Comparison of ENCODE assay signal across 8 cellular contexts in genomic region chr2:130756041-130756720, GRCh38. TPM values are rescaled to one million over a fixed set of nuclear protein-coding genes. Genes with fewer than 3 reads are reported as not detected.
DNase-seq lines count a peak whose midpoint lies in the region; ATAC-seq and TF ChIP-seq lines count a peak whose summit lies in the region.

No MANE protein-coding gene starts in this region.

- peaks cover 50% of the 10 kb centered on the region for H3K27me3 Mint-ChIP-seq in activated CD8-positive, alpha-beta memory T cell treated with anti-CD3 and anti-CD28 coated beads, Interleukin-2, amount 10 ng/mL, durations not matched to agents 7 days and 5 days
- H3K27me3 Mint-ChIP-seq in nephron (ENCODE audit: low read depth) = peaks cover 82% of the 10 kb centered on the region
- H3K27me3 Mint-ChIP-seq in activated T-helper 2 cell treated with anti-CD3 and anti-CD28 coated beads, Interferon-gamma antibody, Interleukin-2, Interleukin-4, amounts not matched to agents 10 μg/mL and 5 μg/mL and 100 μg/mL, durations not matched to agents 14 hours and 24 hours and 36 hours (ENCODE audit: low read depth) = peaks cover 29% of the 10 kb centered on the region

- ATAC-seq in activated CD8-positive, alpha-beta memory T cell treated with anti-CD3 and anti-CD28 coated beads, Interleukin-2, amount 10 ng/mL, durations not matched to agents 7 days and 5 days = peak; percentile 86
- ATAC-seq in gastrocnemius medialis = no peak

- H3K9ac ChIP-seq in NT2/D1 (ENCODE audit: insufficient read length, low read depth) = peak overlapping the region; percentile 72

- H3K9me3 ChIP-seq in NT2/D1 (ENCODE audit: insufficient read depth, low read length) (no peaks in the 10 kb centered on the region), gastrocnemius medialis (no peaks in the 10 kb centered on the region)

- H3K36me3 Mint-ChIP-seq in activated CD8-positive, alpha-beta memory T cell treated with anti-CD3 and anti-CD28 coated beads, Interleukin-2, amount 10 ng/mL, durations not matched to agents 7 days and 5 days = no peaks in the 10 kb centered on the region
- no peaks in the 10 kb centered on the region for H3K36me3 Mint-ChIP-seq in nephron (ENCODE audit: low read depth)
- H3K36me3 Mint-ChIP-seq in activated T-helper 2 cell treated with anti-CD3 and anti-CD28 coated beads, Interferon-gamma antibody, Interleukin-2, Interleukin-4, amounts not matched to agents 10 μg/mL and 5 μg/mL and 100 μg/mL, durations not matched to agents 14 hours and 24 hours and 36 hours (ENCODE audit: low read depth) = no peaks in the 10 kb centered on the region

- no peaks in the 10 kb centered on the region for H3K9me3 Mint-ChIP-seq in activated CD8-positive, alpha-beta memory T cell treated with anti-CD3 and anti-CD28 coated beads, Interleukin-2, amount 10 ng/mL, durations not matched to agents 7 days and 5 days (ENCODE audit: low read depth)
- no peaks in the 10 kb centered on the region for H3K9me3 Mint-ChIP-seq in nephron
- H3K9me3 Mint-ChIP-seq in activated T-helper 2 cell treated with anti-CD3 and anti-CD28 coated beads, Interferon-gamma antibody, Interleukin-2, Interleukin-4, amounts not matched to agents 10 μg/mL and 5 μg/mL and 100 μg/mL, durations not matched to agents 14 hours and 24 hours and 36 hours = no peaks in the 10 kb centered on the region

- TF ChIP-seq CTCF in nephron (IDR thresholded peaks at IDR 0.05; ENCODE audit: unreplicated experiment in 3 of 3) (no peak), gastrocnemius medialis (IDR thresholded peaks at IDR 0.05 in 4 of 5, conservative IDR thresholded peaks at IDR 0.05 in 1 of 5) (no peak)

- H3K4me1 ChIP-seq in NT2/D1 (ENCODE audit: insufficient read depth, insufficient read length) = no peaks in the 10 kb centered on the region
- no peaks in the 10 kb centered on the region for H3K4me1 ChIP-seq in gastrocnemius medialis

- H3K36me3 ChIP-seq in NT2/D1 (ENCODE audit: insufficient read depth, insufficient read length, low read length) = no peaks in the 10 kb centered on the region
- no peaks in the 10 kb centered on the region for H3K36me3 ChIP-seq in gastrocnemius medialis

- no peak overlapping the region for H3K27ac Mint-ChIP-seq in activated CD8-positive, alpha-beta memory T cell treated with anti-CD3 and anti-CD28 coated beads, Interleukin-2, amount 10 ng/mL, durations not matched to agents 7 days and 5 days
- H3K27ac Mint-ChIP-seq in nephron = no peak overlapping the region
- no peak overlapping the region for H3K27ac Mint-ChIP-seq in activated T-helper 2 cell treated with anti-CD3 and anti-CD28 coated beads, Interferon-gamma antibody, Interleukin-2, Interleukin-4, amounts not matched to agents 10 μg/mL and 5 μg/mL and 100 μg/mL, durations not matched to agents 14 hours and 24 hours and 36 hours

- H3K4me1 Mint-ChIP-seq in activated CD8-positive, alpha-beta memory T cell treated with anti-CD3 and anti-CD28 coated beads, Interleukin-2, amount 10 ng/mL, durations not matched to agents 7 days and 5 days = peaks cover 5% of the 10 kb centered on the region
- no peaks in the 10 kb centered on the region for H3K4me1 Mint-ChIP-seq in nephron
- H3K4me1 Mint-ChIP-seq in activated T-helper 2 cell treated with anti-CD3 and anti-CD28 coated beads, Interferon-gamma antibody, Interleukin-2, Interleukin-4, amounts not matched to agents 10 μg/mL and 5 μg/mL and 100 μg/mL, durations not matched to agents 14 hours and 24 hours and 36 hours (ENCODE audit: low read depth) = no peaks in the 10 kb centered on the region

- H3K4me3 Mint-ChIP-seq in activated CD8-positive, alpha-beta memory T cell treated with anti-CD3 and anti-CD28 coated beads, Interleukin-2, amount 10 ng/mL, durations not matched to agents 7 days and 5 days = no peak overlapping the region
- peak overlapping the region; percentile 38 to 61 (median 57) for H3K4me3 Mint-ChIP-seq in nephron
- H3K4me3 Mint-ChIP-seq in activated T-helper 2 cell treated with anti-CD3 and anti-CD28 coated beads, Interferon-gamma antibody, Interleukin-2, Interleukin-4, amounts not matched to agents 10 μg/mL and 5 μg/mL and 100 μg/mL, durations not matched to agents 14 hours and 24 hours and 36 hours (ENCODE audit: low read depth) = no peak overlapping the region

- no peak for DNase-seq in activated CD8-positive, alpha-beta memory T cell treated with anti-CD3 and anti-CD28 coated beads, Interleukin-2, amount 10 ng/mL, durations not matched to agents 7 days and 5 days
- no peak for DNase-seq in activated CD8-positive, alpha-beta memory T cell treated with anti-CD3 and anti-CD28 coated beads, Interleukin-2, amount 50 U/mL, for 4 hours
- DNase-seq in NT2/D1 (ENCODE audit: low read depth, low spot score) (no peak), erythroblast (lab: John Stamatoyannopoulos, UW) (peak; percentile 19 to 31), T1000 (lab: John Stamatoyannopoulos, UW) (no peak), gastrocnemius medialis (no peak)
- no peak for DNase-seq in activated T-helper 2 cell treated with anti-CD3 and anti-CD28 coated beads, Interferon-gamma antibody, Interleukin-2, Interleukin-4, amounts not matched to agents 10 μg/mL and 5 μg/mL and 100 μg/mL, durations not matched to agents 14 hours and 24 hours and 36 hours (ENCODE audit: low spot score)

- CTCF ChIA-PET in activated CD8-positive, alpha-beta memory T cell treated with anti-CD3 and anti-CD28 coated beads, Interleukin-2, amount 10 ng/mL, durations not matched to agents 7 days and 5 days (lab: Charles Lee) = no interaction called here

- no peak for TF ChIP-seq POLR2A in erythroblast (IDR thresholded peaks at IDR 0.05; ENCODE audit: low read length)
- no peak for TF ChIP-seq POLR2A in gastrocnemius medialis (IDR thresholded peaks at IDR 0.05)

- H3K27ac ChIP-seq in gastrocnemius medialis = no peak overlapping the region

- intact Hi-C loops in activated T-helper 2 cell treated with anti-CD3 and anti-CD28 coated beads, Interferon-gamma antibody, Interleukin-2, Interleukin-4, amounts not matched to agents 10 μg/mL and 5 μg/mL and 100 μg/mL, durations not matched to agents 14 hours and 24 hours and 36 hours (cut with micrococcal nuclease) = no loop called here
- intact Hi-C loops in gastrocnemius medialis (cut with DNase I; ENCODE audit: low total_unique reads) = no loop called here

- in situ Hi-C loops in gastrocnemius medialis (cut with MboI; ENCODE audit: low sequenced_read_pairs in 4 of 4) = no loop called here

- H3K27me3 ChIP-seq in NT2/D1 (ENCODE audit: insufficient read depth, insufficient read length) (peaks cover 46% of the 10 kb centered on the region), gastrocnemius medialis (peaks cover 22 to 32% (median 26%) of the 10 kb centered on the region in 3 donors)

- H3K4me3 ChIP-seq in NT2/D1 (ENCODE audit: insufficient read length, low read depth) (peak overlapping the region; percentile 47), gastrocnemius medialis (no peak overlapping the region)

RNA-seq across cellular contexts. Expression of gene AMER3, which starts 0.8 kb away (rescaled TPM):
- not detected for total RNA-seq in activated CD8-positive, alpha-beta memory T cell treated with anti-CD3 and anti-CD28 coated beads, Interleukin-2, amount 10 ng/mL, durations not matched to agents 7 days and 5 days
- not detected in 2 replicates for total RNA-seq in activated T-helper 2 cell treated with anti-CD3 and anti-CD28 coated beads, Interferon-gamma antibody, Interleukin-2, Interleukin-4, amounts not matched to agents 10 μg/mL and 5 μg/mL and 100 μg/mL, durations not matched to agents 14 hours and 24 hours and 36 hours
- total RNA-seq in gastrocnemius medialis = not detected

RNA-seq across cellular contexts. Expression of gene GPR148, which starts 27.3 kb away (rescaled TPM):
- total RNA-seq in activated CD8-positive, alpha-beta memory T cell treated with anti-CD3 and anti-CD28 coated beads, Interleukin-2, amount 10 ng/mL, durations not matched to agents 7 days and 5 days = not detected
- not detected in 2 replicates for total RNA-seq in activated T-helper 2 cell treated with anti-CD3 and anti-CD28 coated beads, Interferon-gamma antibody, Interleukin-2, Interleukin-4, amounts not matched to agents 10 μg/mL and 5 μg/mL and 100 μg/mL, durations not matched to agents 14 hours and 24 hours and 36 hours
- not detected for total RNA-seq in gastrocnemius medialis

Comparison
In these comparisons a context has a peak if more than half of its experiments do, and no peak if none do; other contexts are left out.
1. DNase-seq: peak in erythroblast (2 of 2); none in activated CD8-positive, alpha-beta memory T cell treated with anti-CD3 and anti-CD28 coated beads, Interleukin-2, amount 10 ng/mL, durations not matched to agents 7 days and 5 days (single experiment), activated CD8-positive, alpha-beta memory T cell treated with anti-CD3 and anti-CD28 coated beads, Interleukin-2, amount 50 U/mL, for 4 hours (single experiment), NT2/D1 (single experiment), activated T-helper 2 cell treated with anti-CD3 and anti-CD28 coated beads, Interferon-gamma antibody, Interleukin-2, Interleukin-4, amounts not matched to agents 10 μg/mL and 5 μg/mL and 100 μg/mL, durations not matched to agents 14 hours and 24 hours and 36 hours (single experiment), T1000 (single experiment) and gastrocnemius medialis (0 of 2).
2. H3K4me3 Mint-ChIP-seq: peak in nephron (3 of 3); none in activated CD8-positive, alpha-beta memory T cell treated with anti-CD3 and anti-CD28 coated beads, Interleukin-2, amount 10 ng/mL, durations not matched to agents 7 days and 5 days (single experiment) and activated T-helper 2 cell treated with anti-CD3 and anti-CD28 coated beads, Interferon-gamma antibody, Interleukin-2, Interleukin-4, amounts not matched to agents 10 μg/mL and 5 μg/mL and 100 μg/mL, durations not matched to agents 14 hours and 24 hours and 36 hours (single experiment).